In the genomic region with DNA sequence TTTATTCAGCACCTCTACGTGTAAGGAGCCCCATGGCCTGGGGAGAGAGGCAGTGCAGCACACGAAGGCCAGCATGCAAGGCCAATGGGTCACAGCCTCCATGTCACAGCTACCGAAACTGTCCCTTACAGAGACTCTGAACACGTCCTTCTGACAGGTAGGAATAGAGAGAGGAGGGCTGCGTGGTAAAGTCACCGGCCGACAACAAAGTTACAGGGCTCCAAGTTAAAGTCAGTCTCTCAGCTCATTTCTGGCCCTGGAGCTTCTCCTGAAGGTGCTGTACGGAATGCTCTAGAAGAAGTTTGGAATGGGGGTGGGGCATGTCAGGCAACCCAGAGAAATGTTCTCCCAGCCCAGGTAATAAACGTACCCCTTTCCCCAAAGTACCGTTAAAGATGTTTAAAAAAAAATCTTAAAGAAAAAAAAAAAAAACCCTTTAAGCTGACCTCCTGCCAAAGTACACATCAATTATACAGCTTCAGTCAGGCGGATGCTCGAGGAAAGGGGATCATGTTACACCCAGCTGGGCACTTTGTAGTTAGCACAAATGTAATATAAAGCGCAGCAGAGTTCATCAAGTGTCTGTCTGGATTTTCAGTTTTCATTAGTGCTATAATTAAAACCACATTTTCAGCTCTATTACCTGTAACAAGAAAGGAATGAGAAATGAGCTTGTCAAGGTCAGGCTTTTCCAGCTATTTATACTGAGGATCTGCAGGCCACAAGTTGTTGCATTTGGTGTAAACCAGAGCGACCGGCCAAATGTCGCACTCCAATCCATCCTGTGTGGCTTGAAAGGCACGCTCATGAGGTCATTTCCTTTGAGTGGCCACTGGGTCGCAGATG, we compare ENCODE assay signal across 12 cellular contexts. TPM values are rescaled to one million over a fixed set of nuclear protein-coding genes. Genes with fewer than 3 reads are reported as not detected.
DNase-seq lines count a peak whose midpoint lies in the region; ATAC-seq, FAIRE-seq and TF ChIP-seq lines count a peak whose summit lies in the region.
"Had no signal": no experiment of that assay in that cellular context is flagged by ENCODE, and none has a peak within 500 bp of the region (broad histone marks: within the 10 kb centered on the region; RNA-seq: fewer than 3 reads in every experiment).

No MANE protein-coding gene starts in this region.

- 59% methylated on average over 16 of the region's 18 CpGs for WGBS in K562 (ENCODE audit: insufficient coverage, low coverage, missing lambda C conversion rate)

- peak overlapping the region; percentile 89 for H2AFZ ChIP-seq in K562 (ENCODE audit: low read depth, low read length)

- H3K9me3 Mint-ChIP-seq in osteocyte (ENCODE audit: unreplicated experiment) = no peaks in the 10 kb centered on the region
- H3K9me3 Mint-ChIP-seq: activated CD4-positive, alpha-beta memory T cell treated with anti-CD3 and anti-CD28 coated beads, Interleukin-2, amount 10 ng/mL, durations not matched to agents 7 days and 5 days had no signal

- peaks cover 2% of the 10 kb centered on the region for H3K27me3 Mint-ChIP-seq in osteocyte (ENCODE audit: unreplicated experiment)

- POLR2A ChIA-PET in K562 (lab: Yijun Ruan, JAX) = no interaction called here

- no peak overlapping the region for H3K9ac ChIP-seq in K562 (ENCODE audit: insufficient read depth in 1 of 2, low read depth in 2 of 2, low read length in 2 of 2)

- H3K4me1 ChIP-seq in K562 (replicated peaks in 1 of 2; ENCODE audit: control insufficient read depth in 2 of 2, insufficient read depth in 2 of 2, low read length in 2 of 2) = peaks cover 0 to 5% of the 10 kb centered on the region in 2 experiments; a peak in 4 of 5 replicates
- no peaks in the 10 kb centered on the region for H3K4me1 ChIP-seq in tibial artery

- no peak for FAIRE-seq in K562 (lab: Jason Lieb, UNC)

- TF ChIP-seq POLR2A in K562 (conservative IDR thresholded peaks at IDR 0.05) = no peak

- intact Hi-C loops in K562 (cut with micrococcal nuclease) = no loop called here
- intact Hi-C loops in tibial artery (cut with DNase I; ENCODE audit: low total_unique reads) = loop anchor here (10.0 kb wide), 1 partner anchor 809 kb away; no protein-coding TSS in a partner anchor

- CTCF ChIA-PET in K562 (lab: Yijun Ruan, JAX; ENCODE audit: low intra/inter-chr PET ratio) = interaction anchor here (0.6 kb wide), 1 partner anchor 1525 kb away, joined by 3 read pairs; no protein-coding TSS in a partner anchor

- H3K36me3 Mint-ChIP-seq in osteocyte (ENCODE audit: unreplicated experiment) = no peaks in the 10 kb centered on the region

- peak overlapping the region; percentile 50 for H3K27ac Mint-ChIP-seq in osteocyte (ENCODE audit: unreplicated experiment)
- H3K27ac Mint-ChIP-seq: activated CD4-positive, alpha-beta memory T cell treated with anti-CD3 and anti-CD28 coated beads, Interleukin-2, amount 10 ng/mL, durations not matched to agents 7 days and 5 days had no signal

- H3K27me3 ChIP-seq in K562 (ENCODE audit: control insufficient read depth in 2 of 2, insufficient read depth in 2 of 2, low read length in 2 of 2) (no peaks in the 10 kb centered on the region), tibial artery (no peaks in the 10 kb centered on the region)
- H3K27me3 ChIP-seq: cardiac muscle cell had no signal

- H4K20me1 ChIP-seq in K562 (replicated peaks; ENCODE audit: control insufficient read depth, insufficient read depth, low read length) = no peaks in the 10 kb centered on the region

- no peak overlapping the region for H3K4me3 Mint-ChIP-seq in osteocyte (ENCODE audit: unreplicated experiment)
- H3K4me3 Mint-ChIP-seq: activated CD4-positive, alpha-beta memory T cell treated with anti-CD3 and anti-CD28 coated beads, Interleukin-2, amount 10 ng/mL, durations not matched to agents 7 days and 5 days had no signal

- in situ Hi-C loops in K562 (cut with MboI) = loop anchor here (25.0 kb wide), 1 partner anchor 1531 kb away; no protein-coding TSS in a partner anchor

- DNase-seq in H4 (ENCODE audit: low spot score) = peak; percentile 71
- peak; percentile 98 for DNase-seq in NCI-H2107 treated with DMSO at 0.1 percent for 48 hours (lab: John Stamatoyannopoulos, UW; ENCODE audit: unreplicated experiment)
- no peak for DNase-seq in K562 (ENCODE audit: extremely low read depth in 1 of 4, low spot score in 3 of 4)
- DNase-seq in osteocyte (ENCODE audit: extremely low spot score, unreplicated experiment) = peak; percentile 32
- no peak for DNase-seq in NK-92 (lab: John Stamatoyannopoulos, UW; ENCODE audit: unreplicated experiment)
- no peak for DNase-seq in amniotic stem cell (lab: John Stamatoyannopoulos, UW)
- DNase-seq in tibial artery = no peak
- DNase-seq: activated CD4-positive, alpha-beta memory T cell treated with anti-CD3 and anti-CD28 coated beads, Interleukin-2, amount 10 ng/mL, durations not matched to agents 7 days and 5 days; EL; stimulated activated naive CD4-positive, alpha-beta T cell treated with Interleukin-2 at 50 U/mL for 16 hours had no signal

- H3K27ac ChIP-seq in K562 (ENCODE audit: extremely low read depth, low read depth, low read length) (no peak overlapping the region), tibial artery (no peak overlapping the region)
- H3K27ac ChIP-seq: cardiac muscle cell had no signal

- no peaks in the 10 kb centered on the region for H3K9me1 ChIP-seq in K562 (ENCODE audit: control insufficient read depth, insufficient read depth, low read length)

- TF ChIP-seq RAD21 in K562 (CRISPR knock-in tag; conservative IDR thresholded peaks at IDR 0.05 in 1 of 2, IDR thresholded peaks at IDR 0.05 in 1 of 2) = no peak

- H3K4me2 ChIP-seq in K562 (ENCODE audit: insufficient read depth, low read length) = no peak overlapping the region

- TF ChIP-seq CTCF in K562 (IDR thresholded peaks at IDR 0.05 in 2 of 3, conservative IDR thresholded peaks at IDR 0.05 in 1 of 3; ENCODE audit: insufficient read depth in 2 of 3, low read depth in 1 of 3, low read length in 3 of 3) (no peak), osteocyte (IDR thresholded peaks at IDR 0.05) (no peak), tibial artery (IDR thresholded peaks at IDR 0.05) (no peak)

- no peak overlapping the region for H3K4me3 ChIP-seq in K562
- H3K4me3 ChIP-seq in tibial artery = no peak overlapping the region
- H3K4me3 ChIP-seq: cardiac muscle cell had no signal

- H3K79me2 ChIP-seq in K562 (ENCODE audit: control insufficient read depth, insufficient read depth, low read length) = no peaks in the 10 kb centered on the region

- ATAC-seq in K562 (no peak; the same call in 2 of the 3 replicates), GM21619 (IDR thresholded peaks at IDR 0.05; ENCODE audit: unreplicated experiment) (no peak)

- H3K9me3 ChIP-seq in K562 (replicated peaks; ENCODE audit: control insufficient read depth, insufficient read depth, low read depth, low read length) (no peaks in the 10 kb centered on the region), tibial artery (no peaks in the 10 kb centered on the region)

- H3K36me3 ChIP-seq in K562 (ENCODE audit: control insufficient read depth, insufficient read depth, low read length) (no peaks in the 10 kb centered on the region), tibial artery (no peaks in the 10 kb centered on the region)
- H3K36me3 ChIP-seq: cardiac muscle cell had no signal

- BruUV-seq in K562 (replicated peaks; lab: Mats Ljungman, UMichigan) = no TSS peak

- TF ChIP-seq EP300 in K562 (IDR thresholded peaks at IDR 0.05; ENCODE audit: low read length) = no peak

- H3K4me1 Mint-ChIP-seq in osteocyte (ENCODE audit: unreplicated experiment) = peaks cover 22% of the 10 kb centered on the region
- H3K4me1 Mint-ChIP-seq: activated CD4-positive, alpha-beta memory T cell treated with anti-CD3 and anti-CD28 coated beads, Interleukin-2, amount 10 ng/mL, durations not matched to agents 7 days and 5 days had no signal

TF ChIP-seq in K562, 482 proteins besides CTCF, POLR2A, EP300 and RAD21 (continues in another document):
- TF ChIP-seq MEIS2 (IDR thresholded peaks at IDR 0.05; ENCODE audit: partially characterized antibody) (peak; percentile 30), STAT6 (CRISPR knock-in tag; IDR thresholded peaks at IDR 0.05) (no peak), KAT8 (IDR thresholded peaks at IDR 0.05; ENCODE audit: low read depth) (no peak)

RNA-seq across cellular contexts. Expression of gene CDKN3, which starts 53.3 kb away (rescaled TPM):
- 150 and 180 TPM in 2 replicates for total RNA-seq in H4 (2014; rRNA removed; shearing (Covaris generic))
- 4.6 and 10.9 TPM in 2 replicates for total RNA-seq in K562 (2011; cell fraction: chromatin; rRNA removed; ENCODE audit: low replicate concordance)
- total RNA-seq in K562 (2011; cell fraction: nucleolus; rRNA removed) = 5.8 and 6.7 TPM in 2 replicates
- total RNA-seq in K562 (2011; cell fraction: nucleoplasm; rRNA removed) = 12.1 and 17.2 TPM in 2 replicates
- total RNA-seq in K562 (2014; rRNA removed) (41.5 and 46.3 TPM in 2 replicates), K562 (2014; rRNA removed; fragmentation: Illumina TruSeq; extraction: Trizol) (60.4 and 62.4 TPM in 2 replicates), K562 (2015; rRNA removed; fragmentation: Illumina TruSeq; extraction: Trizol) (58.3 and 62.4 TPM in 2 replicates), K562 (2021) (41.3 and 46.5 TPM in 2 replicates), osteocyte (8.5 and 10.6 TPM in 2 replicates)
- polyA plus RNA-seq in K562 (2011; rRNA removed) (75.1 and 98.8 TPM in 2 replicates), K562 (2014; fragmentation: Illumina TruSeq; extraction: Trizol) (68.8 and 83.6 TPM in 2 replicates), K562 (2014; fragmentation: Nextera tagmentation; extraction: Ambion mirVana) (100 to 1,000 TPM; 127 to 128 TPM), K562 (2014; rRNA removed) (70.7 and 78.2 TPM in 2 replicates)
- 37.8 and 54.2 TPM in 2 replicates for polyA plus RNA-seq in K562 (2011; cell fraction: cytosol; rRNA removed)
- 18.3 and 23.5 TPM in 2 replicates for polyA plus RNA-seq in K562 (2011; cell fraction: nucleus; rRNA removed)
- polyA plus RNA-seq in K562 (2012) = 53.0 and 71.2 TPM in 2 replicates
- polyA minus RNA-seq in K562 (2011; rRNA and poly(A)+ RNA removed) = 38.3 and 42.7 TPM in 2 replicates
- 8.2 and 11.2 TPM in 2 replicates for polyA minus RNA-seq in K562 (2011; cell fraction: cytosol; rRNA and poly(A)+ RNA removed)
- polyA minus RNA-seq in K562 (2011; cell fraction: nucleus; rRNA and poly(A)+ RNA removed) = 5.1 and 11.2 TPM in 2 replicates

Comparison
In these comparisons a context has a peak if more than half of its experiments do, and no peak if none do; other contexts are left out.
1. DNase-seq: peak in H4 (single experiment), NCI-H2107 treated with DMSO at 0.1 percent for 48 hours (single experiment) and osteocyte (single experiment); none in K562 (0 of 4), NK-92 (single experiment), amniotic stem cell (single experiment) and tibial artery (0 of 2).